ENCODE assay signal across 1 cellular context in genomic region chr6:35096129-35096852, GRCh38.
TF ChIP-seq lines count a peak whose summit lies in the region.

No MANE protein-coding gene starts in this region.

TF ChIP-seq in HEK293, 187 proteins besides CTCF, POLR2A, EP300 and RAD21 (continued from another document and continues in another):
- TF ChIP-seq REST (tag by site-specific recombination; IDR thresholded peaks at IDR 0.05) (no peak), ZNF558 (tag by site-specific recombination; IDR thresholded peaks at IDR 0.05) (0 out of 2 replicates have a peak, but pooled peaks have one; percentile 18), ZNF555 (tag by site-specific recombination; conservative IDR thresholded peaks at IDR 0.05) (no peak), GLIS2 (tag by site-specific recombination; IDR thresholded peaks at IDR 0.05) (no peak), PRDM10 (tag by site-specific recombination; IDR thresholded peaks at IDR 0.05) (peak; percentile 71), ZNF600 (tag by site-specific recombination; IDR thresholded peaks at IDR 0.05) (0 out of 2 replicates have a peak, but pooled peaks have one; percentile 39), ZBTB10 (tag by site-specific recombination; IDR thresholded peaks at IDR 0.05) (no peak), GLI2 (tag by site-specific recombination; IDR thresholded peaks at IDR 0.05; ENCODE audit: borderline replicate concordance, low read depth) (no peak), ZNF629 (tag by site-specific recombination; IDR thresholded peaks at IDR 0.05) (peak; percentile 51; the same call in 1 of the 2 replicates), ZNF426 (tag by site-specific recombination; IDR thresholded peaks at IDR 0.05) (no peak), ZNF274 (IDR thresholded peaks at IDR 0.05; ENCODE audit: low read length) (no peak), ZNF274 (tag by site-specific recombination; IDR thresholded peaks at IDR 0.05; ENCODE audit: borderline replicate concordance) (no peak), GFI1B (tag by site-specific recombination; IDR thresholded peaks at IDR 0.05) (no peak), ZNF184 (tag by site-specific recombination; IDR thresholded peaks at IDR 0.05) (no peak), SP7 (tag by site-specific recombination; IDR thresholded peaks at IDR 0.05) (0 out of 2 replicates have a peak, but pooled peaks have one; percentile 27), YY2 (tag by site-specific recombination; IDR thresholded peaks at IDR 0.05) (peak; percentile 22; the same call in 1 of the 2 replicates), FEZF1 (tag by site-specific recombination; IDR thresholded peaks at IDR 0.05) (peak; percentile 45; the same call in 1 of the 2 replicates), ZNF16 (tag by site-specific recombination; IDR thresholded peaks at IDR 0.05; ENCODE audit: low read depth) (no peak), ZNF571 (tag by site-specific recombination; IDR thresholded peaks at IDR 0.05) (no peak), ZNF843 (tag by site-specific recombination; IDR thresholded peaks at IDR 0.05) (peak; percentile 48; the same call in 1 of the 2 replicates), ZBTB7A (tag by site-specific recombination; IDR thresholded peaks at IDR 0.05; ENCODE audit: low read depth) (no peak), ZNF449 (tag by site-specific recombination; IDR thresholded peaks at IDR 0.05) (no peak), ZEB2 (tag by site-specific recombination; IDR thresholded peaks at IDR 0.05) (0 out of 2 replicates have a peak, but pooled peaks have one; percentile 32), ZNF239 (tag by site-specific recombination; IDR thresholded peaks at IDR 0.05) (no peak), ZNF701 (tag by site-specific recombination; IDR thresholded peaks at IDR 0.05) (no peak), HOXD13 (CRISPR knock-in tag; IDR thresholded peaks at IDR 0.05; ENCODE audit: borderline replicate concordance) (peak; percentile 28; the same call in 1 of the 2 replicates), INSM2 (tag by site-specific recombination; IDR thresholded peaks at IDR 0.05) (no peak), ZNF549 (tag by site-specific recombination; IDR thresholded peaks at IDR 0.05) (no peak), ZNF560 (tag by site-specific recombination; IDR thresholded peaks at IDR 0.05; ENCODE audit: borderline replicate concordance) (no peak), ZNF548 (tag by site-specific recombination; IDR thresholded peaks at IDR 0.05) (no peak), ZBTB21 (tag by site-specific recombination; IDR thresholded peaks at IDR 0.05) (no peak), ZNF335 (tag by site-specific recombination; conservative IDR thresholded peaks at IDR 0.05) (peak; percentile 45), MZF1 (tag by site-specific recombination; IDR thresholded peaks at IDR 0.05; ENCODE audit: borderline replicate concordance) (no peak), REPIN1 (tag by site-specific recombination; IDR thresholded peaks at IDR 0.05; ENCODE audit: low read depth) (no peak), ZNF26 (tag by site-specific recombination; IDR thresholded peaks at IDR 0.05) (0 out of 2 replicates have a peak, but pooled peaks have one; percentile 29), ZNF121 (tag by site-specific recombination; IDR thresholded peaks at IDR 0.05) (no peak), ZNF19 (tag by site-specific recombination; IDR thresholded peaks at IDR 0.05; ENCODE audit: low read depth) (no peak), KLF7 (tag by site-specific recombination; IDR thresholded peaks at IDR 0.05; ENCODE audit: borderline replicate concordance) (no peak), ZNF214 (tag by site-specific recombination; IDR thresholded peaks at IDR 0.05; ENCODE audit: borderline replicate concordance) (no peak), ZBTB17 (tag by site-specific recombination; IDR thresholded peaks at IDR 0.05) (peak; percentile 47), ZNF48 (tag by site-specific recombination; IDR thresholded peaks at IDR 0.05) (no peak), ZNF112 (tag by site-specific recombination; IDR thresholded peaks at IDR 0.05) (no peak), BCL11A (tag by site-specific recombination; IDR thresholded peaks at IDR 0.05; ENCODE audit: low read depth) (0 out of 2 replicates have a peak, but pooled peaks have one; percentile 25), ZNF292 (tag by site-specific recombination; IDR thresholded peaks at IDR 0.05; ENCODE audit: borderline replicate concordance, low read depth) (no peak), ZNF518A (tag by site-specific recombination; conservative IDR thresholded peaks at IDR 0.05; ENCODE audit: low read depth) (0 out of 2 replicates have a peak, but pooled peaks have one; percentile 21)
